Comparison of ENCODE assay signal across 28 cellular contexts in genomic region chr11:64536396-64536935, GRCh38. TPM values are rescaled to one million over a fixed set of nuclear protein-coding genes. Genes with fewer than 3 reads are reported as not detected.
DNase-seq lines count a peak whose midpoint lies in the region; ATAC-seq and TF ChIP-seq lines count a peak whose summit lies in the region.
"Had no signal": no experiment of that assay in that cellular context is flagged by ENCODE, and none has a peak within 500 bp of the region (broad histone marks: within the 10 kb centered on the region; RNA-seq: fewer than 3 reads in every experiment).

No MANE protein-coding gene starts in this region.

- intact Hi-C loops in IMR-90 (cut with micrococcal nuclease), result no loop called here

- no peak overlapping the region for H4K5ac ChIP-seq in IMR-90 (ENCODE audit: low read depth, low read length)

- H3K18ac ChIP-seq in IMR-90 (ENCODE audit: low read depth, low read length), result no peak overlapping the region
- peak overlapping the region; percentile 30 for H3K18ac ChIP-seq in neuronal stem cell (ENCODE audit: low read length)

- H3K27me3 ChIP-seq in BLaER1, result peaks cover 10% of the 10 kb centered on the region
- peaks cover 47% of the 10 kb centered on the region for H3K27me3 ChIP-seq in IMR-90 (ENCODE audit: control insufficient read depth, insufficient read depth, low read length)
- H3K27me3 ChIP-seq in neuronal stem cell (ENCODE audit: control insufficient read depth in 3 of 3, insufficient read depth in 3 of 3, low read depth in 1 of 3, low read length in 3 of 3), result peaks cover 0 to 21% (median 0%) of the 10 kb centered on the region in 3 experiments
- no peaks in the 10 kb centered on the region for H3K27me3 ChIP-seq in neural progenitor cell

- H3K9me3 ChIP-seq in BLaER1 (peaks cover 9% of the 10 kb centered on the region; the same call in 1 of the 2 replicates), IMR-90 (ENCODE audit: control insufficient read depth, insufficient read depth, low read length) (peaks cover 10% of the 10 kb centered on the region), neuronal stem cell (replicated peaks in 1 of 2; ENCODE audit: control insufficient read depth in 2 of 2, insufficient read depth in 1 of 2, low read depth in 1 of 2, low read length in 2 of 2) (peaks cover 5 to 11% of the 10 kb centered on the region in 2 donors), neural progenitor cell (ENCODE audit: low read depth) (no peaks in the 10 kb centered on the region)
- H3K9me3 ChIP-seq: breast epithelium, heart right ventricle, MG63, prostate gland had no signal

- H3K4me3 Mint-ChIP-seq in neural progenitor cell, result no peak overlapping the region
- H3K4me3 Mint-ChIP-seq: activated CD4-positive, alpha-beta memory T cell treated with anti-CD3 and anti-CD28 coated beads for 36 hours; CD8-positive, alpha-beta memory T cell; H9; neural crest cell; stimulated activated effector memory CD8-positive, alpha-beta T cell treated with anti-CD3 and anti-CD28 coated beads, Interleukin-12 subunit alpha, Interleukin-12 subunit beta, amount 100 ng/mL, for 72 hours had no signal

- TF ChIP-seq CTCF in IMR-90 (conservative IDR thresholded peaks at IDR 0.05; ENCODE audit: low read depth, low read length) (no peak), choroid plexus epithelial cell (conservative IDR thresholded peaks at IDR 0.05; ENCODE audit: low read depth, low read length) (no peak), neural progenitor cell (IDR thresholded peaks at IDR 0.05) (no peak)

- no peaks in the 10 kb centered on the region for H3K36me3 ChIP-seq in BLaER1
- H3K36me3 ChIP-seq in IMR-90 (ENCODE audit: control insufficient read depth, insufficient read depth, low read length), result no peaks in the 10 kb centered on the region
- no peaks in the 10 kb centered on the region for H3K36me3 ChIP-seq in neuronal stem cell (replicated peaks in 1 of 2; ENCODE audit: control insufficient read depth in 2 of 2, insufficient read depth in 2 of 2, low read length in 2 of 2)
- H3K36me3 ChIP-seq in neural progenitor cell, result no peaks in the 10 kb centered on the region
- H3K36me3 ChIP-seq: breast epithelium, heart right ventricle, MG63, prostate gland had no signal

- H3K4ac ChIP-seq in IMR-90 (ENCODE audit: low read depth, low read length), result no peak overlapping the region
- H3K4ac ChIP-seq in neuronal stem cell (ENCODE audit: low read length), result no peak overlapping the region

- H2BK20ac ChIP-seq in IMR-90 (ENCODE audit: low read depth, low read length), result no peak overlapping the region

- H4K91ac ChIP-seq in IMR-90 (ENCODE audit: insufficient read depth, low read depth, low read length) (no peak overlapping the region), neuronal stem cell (ENCODE audit: low read depth, low read length, poor library complexity) (no peak overlapping the region)

- no peak overlapping the region for H3K4me3 ChIP-seq in BLaER1
- no peak overlapping the region for H3K4me3 ChIP-seq in IMR-90 (ENCODE audit: insufficient read depth, low read depth, low read length)
- no peak overlapping the region for H3K4me3 ChIP-seq in choroid plexus epithelial cell (ENCODE audit: low read depth, low read length)
- H3K4me3 ChIP-seq in neuronal stem cell (ENCODE audit: low read length in 2 of 2), result no peak overlapping the region
- H3K4me3 ChIP-seq in neural progenitor cell, result no peak overlapping the region
- H3K4me3 ChIP-seq: breast epithelium, heart right ventricle, MG63, prostate gland, skin epidermis had no signal

- H3K27ac ChIP-seq in BLaER1 (no peak overlapping the region), IMR-90 (ENCODE audit: insufficient read depth, low read length) (no peak overlapping the region), neuronal stem cell (replicated peaks; ENCODE audit: low read length) (no peak overlapping the region), neural progenitor cell (no peak overlapping the region)
- H3K27ac ChIP-seq: breast epithelium, heart right ventricle, prostate gland, skin epidermis had no signal

- peaks cover 12% of the 10 kb centered on the region for H3K27me3 Mint-ChIP-seq in neural progenitor cell (ENCODE audit: insufficient read depth, low read depth)

- H2AK5ac ChIP-seq in IMR-90 (ENCODE audit: low read depth, low read length) (no peak overlapping the region), neuronal stem cell (ENCODE audit: low read depth, low read length) (no peak overlapping the region)

- H3K4me1 Mint-ChIP-seq in neural progenitor cell, result peaks cover 17% of the 10 kb centered on the region
- H3K4me1 Mint-ChIP-seq: CD8-positive, alpha-beta memory T cell; stimulated activated effector memory CD8-positive, alpha-beta T cell treated with anti-CD3 and anti-CD28 coated beads, Interleukin-12 subunit alpha, Interleukin-12 subunit beta, amount 100 ng/mL, for 72 hours had no signal

- TF ChIP-seq RAD21 in IMR-90 (IDR thresholded peaks at IDR 0.05; ENCODE audit: low read length), result no peak

- BruUV-seq in IMR-90 (replicated peaks; lab: Mats Ljungman, UMichigan), result no TSS peak

- peak overlapping the region; percentile 88 for H3K4me2 ChIP-seq in BLaER1
- H3K4me2 ChIP-seq in IMR-90 (ENCODE audit: low read depth, low read length), result no peak overlapping the region
- H3K4me2 ChIP-seq in neuronal stem cell (ENCODE audit: insufficient read depth, low read length, poor library complexity, severe bottlenecking), result no peak overlapping the region
- H3K4me2 ChIP-seq in neural progenitor cell, result no peak overlapping the region

- 0 out of 2 replicates have a peak overlapping the region, but pooled peaks have one; percentile 53 for H3K14ac ChIP-seq in IMR-90 (replicated peaks; ENCODE audit: low read depth, low read length)
- no peak overlapping the region for H3K14ac ChIP-seq in neuronal stem cell (ENCODE audit: low read length)

- CTCF ChIA-PET in IMR-90 (lab: Yijun Ruan, JAX), result no interaction called here

- no peak overlapping the region for H2AK9ac ChIP-seq in IMR-90 (replicated peaks; ENCODE audit: low read depth, low read length, poor library complexity)

- no CpG with 5 or more reads among the region's 9 CpGs for WGBS in IMR-90 (ENCODE audit: extremely low coverage in 2 of 2, insufficient read length in 1 of 2), 2 experiments
- WGBS in neuronal stem cell (ENCODE audit: extremely low coverage in 2 of 2, insufficient read length in 2 of 2, insufficient replicate concordance in 1 of 2), 2 donors, result no CpG with 5 or more reads among the region's 9 CpGs

- H2BK120ac ChIP-seq in IMR-90 (ENCODE audit: low read depth, low read length) (no peak overlapping the region; the same call in 1 of the 2 replicates), neuronal stem cell (ENCODE audit: low read depth, low read length) (no peak overlapping the region)

- DNase-seq in IMR-90 (peak; percentile 15), choroid plexus epithelial cell (ENCODE audit: low read depth) (peak; percentile 33), neuronal stem cell (ENCODE audit: low spot score) (no peak), SKM-1 (lab: John Stamatoyannopoulos, UW; ENCODE audit: unreplicated experiment) (no peak), NCI-H524 treated with DMSO at 0.1 percent for 48 hours (lab: John Stamatoyannopoulos, UW) (no peak), neural progenitor cell (ENCODE audit: low spot score) (no peak), RPMI8226 (no peak)
- DNase-seq: activated CD4-positive, alpha-beta memory T cell treated with anti-CD3 and anti-CD28 coated beads for 36 hours; activated effector memory CD4-positive, alpha-beta T cell treated with Interleukin-2 at 50 U/mL for 16 hours; CD8-positive, alpha-beta memory T cell; cortex of kidney; DMS53; H9; heart right ventricle; MG63; NCI-H1436; NCI-H524; stimulated activated CD4-positive, alpha-beta T cell treated with anti-CD3 and anti-CD28 coated beads, Interleukin-2, amount 100 ng/mL, for 24 hours; T1000 had no signal

- H2AFZ ChIP-seq in IMR-90 (replicated peaks; ENCODE audit: low read length, poor library complexity), result peak overlapping the region; percentile 57
- no peak overlapping the region for H2AFZ ChIP-seq in neuronal stem cell (ENCODE audit: low read length)
- H2AFZ ChIP-seq in neural progenitor cell (replicated peaks), result no peak overlapping the region

- no peak overlapping the region for H3K56ac ChIP-seq in IMR-90 (ENCODE audit: extremely low read depth, insufficient read depth, low read length)

- H3K4me1 ChIP-seq in BLaER1, result peaks cover 89% of the 10 kb centered on the region
- H3K4me1 ChIP-seq in IMR-90 (ENCODE audit: control insufficient read depth, insufficient read depth, low read length), result peaks cover 2% of the 10 kb centered on the region; the same call in 1 of the 2 replicates
- peaks cover 0 to 7% of the 10 kb centered on the region in 2 donors for H3K4me1 ChIP-seq in neuronal stem cell (ENCODE audit: control insufficient read depth in 2 of 2, insufficient read depth in 1 of 2, low read depth in 1 of 2, low read length in 2 of 2)
- peaks cover 8% of the 10 kb centered on the region for H3K4me1 ChIP-seq in neural progenitor cell
- H3K4me1 ChIP-seq: breast epithelium, prostate gland had no signal

- no peaks in the 10 kb centered on the region for H3K36me3 Mint-ChIP-seq in neural progenitor cell
- H3K36me3 Mint-ChIP-seq: activated CD4-positive, alpha-beta memory T cell treated with anti-CD3 and anti-CD28 coated beads for 36 hours; CD8-positive, alpha-beta memory T cell; stimulated activated effector memory CD8-positive, alpha-beta T cell treated with anti-CD3 and anti-CD28 coated beads, Interleukin-12 subunit alpha, Interleukin-12 subunit beta, amount 100 ng/mL, for 72 hours had no signal

- no peaks in the 10 kb centered on the region for H3K79me1 ChIP-seq in IMR-90 (ENCODE audit: low read depth in 1 of 2, low read length in 2 of 2)
- H3K79me1 ChIP-seq in neuronal stem cell (ENCODE audit: low read depth, low read length), result no peaks in the 10 kb centered on the region

- no peak overlapping the region for H2BK12ac ChIP-seq in neuronal stem cell (ENCODE audit: low read length)

- no peaks in the 10 kb centered on the region for H3K79me2 ChIP-seq in neural progenitor cell (ENCODE audit: low read depth)

- H2BK5ac ChIP-seq in IMR-90 (ENCODE audit: low read depth, low read length, poor library complexity, severe bottlenecking) (no peak overlapping the region), neuronal stem cell (ENCODE audit: low read length) (no peak overlapping the region)

- peaks cover 12% of the 10 kb centered on the region for H3K9me3 Mint-ChIP-seq in neural progenitor cell
- H3K9me3 Mint-ChIP-seq: activated CD4-positive, alpha-beta memory T cell treated with anti-CD3 and anti-CD28 coated beads for 36 hours; neural crest cell; stimulated activated effector memory CD8-positive, alpha-beta T cell treated with anti-CD3 and anti-CD28 coated beads, Interleukin-12 subunit alpha, Interleukin-12 subunit beta, amount 100 ng/mL, for 72 hours had no signal

- H4K20me1 ChIP-seq in BLaER1 (no peaks in the 10 kb centered on the region), IMR-90 (ENCODE audit: insufficient read depth, low read length) (no peaks in the 10 kb centered on the region), neural progenitor cell (ENCODE audit: low read depth) (no peaks in the 10 kb centered on the region)

- H3F3A ChIP-seq in neural progenitor cell (ENCODE audit: low read depth), result peaks cover 5% of the 10 kb centered on the region

- H3K23ac ChIP-seq in IMR-90 (ENCODE audit: low read depth, low read length), result no peak overlapping the region
- H3K23ac ChIP-seq in neuronal stem cell (ENCODE audit: low read depth, low read length, poor library complexity), result no peak overlapping the region

- TF ChIP-seq POLR2A in IMR-90 (IDR thresholded peaks at IDR 0.05; ENCODE audit: low read depth, low read length), result no peak

- 0 out of 2 replicates have a peak, but pooled peaks cover 3% of the 10 kb centered on the region for H3K9me1 ChIP-seq in IMR-90 (ENCODE audit: insufficient read depth, low read length)

- POLR2A ChIA-PET in IMR-90 (lab: Charles Lee; ENCODE audit: unreplicated experiment), result no interaction called here

- H4K8ac ChIP-seq in IMR-90 (ENCODE audit: low read depth in 2 of 2, low read length in 2 of 2) (no peak overlapping the region), neuronal stem cell (ENCODE audit: low read depth, low read length) (no peak overlapping the region)

- dilution Hi-C loops in IMR-90 (cut with HindIII; ENCODE audit: low sequenced_read_pairs, unreplicated experiment), result no loop called here

- H3K9ac ChIP-seq in BLaER1, result no peak overlapping the region
- no peak overlapping the region for H3K9ac ChIP-seq in IMR-90 (ENCODE audit: low read depth, low read length)
- H3K9ac ChIP-seq in neuronal stem cell (ENCODE audit: low read depth, low read length, poor library complexity), result no peak overlapping the region
- no peak overlapping the region for H3K9ac ChIP-seq in neural progenitor cell

- no peak overlapping the region for H3K27ac Mint-ChIP-seq in neural progenitor cell
- H3K27ac Mint-ChIP-seq: activated CD4-positive, alpha-beta memory T cell treated with anti-CD3 and anti-CD28 coated beads for 36 hours; CD8-positive, alpha-beta memory T cell; H9; stimulated activated effector memory CD8-positive, alpha-beta T cell treated with anti-CD3 and anti-CD28 coated beads, Interleukin-12 subunit alpha, Interleukin-12 subunit beta, amount 100 ng/mL, for 72 hours had no signal

- in situ Hi-C loops in IMR-90 (cut with MboI; ENCODE audit: low sequenced_read_pairs), result no loop called here

- ATAC-seq in IMR-90 (ENCODE audit: low read depth), result no peak
- ATAC-seq: heart right ventricle; HepG2; stimulated activated effector memory CD8-positive, alpha-beta T cell treated with anti-CD3 and anti-CD28 coated beads, Interleukin-12 subunit alpha, Interleukin-12 subunit beta, amount 100 ng/mL, for 72 hours had no signal

- H2BK15ac ChIP-seq in IMR-90 (ENCODE audit: low read depth, low read length), result no peak overlapping the region
- no peak overlapping the region for H2BK15ac ChIP-seq in neuronal stem cell (ENCODE audit: low read length)

RNA-seq across cellular contexts. Expression of gene SLC22A11, which starts 19.3 kb away (rescaled TPM):
- total RNA-seq in IMR-90 (2012; rRNA removed) (not detected in 2 replicates), neural progenitor cell (ENCODE audit: low replicate concordance) (not detected in 2 replicates)
- polyA plus RNA-seq in IMR-90 (2012; rRNA removed), result not detected in 2 replicates
- not detected in 2 replicates for polyA plus RNA-seq in IMR-90 (2012; cell fraction: cytosol; rRNA removed)
- polyA plus RNA-seq in IMR-90 (2012; cell fraction: nucleus; rRNA removed; ENCODE audit: low replicate concordance), result not detected in 2 replicates
- polyA plus RNA-seq in neuronal stem cell (2013, experiment 1 of 2), result 0.04 TPM
- polyA plus RNA-seq in neuronal stem cell (2013, experiment 2 of 2), result not detected
- total RNA-seq: activated CD4-positive, alpha-beta memory T cell treated with anti-CD3 and anti-CD28 coated beads for 36 hours; breast epithelium; CD8-positive, alpha-beta memory T cell; H9; heart right ventricle; prostate gland; temporal lobe had no signal
- polyA plus RNA-seq: CD8-positive, alpha-beta memory T cell; heart right ventricle had no signal

RNA-seq across cellular contexts. Expression of gene SLC22A12, which starts 54.6 kb away (rescaled TPM):
- total RNA-seq in IMR-90 (2012; rRNA removed), result not detected in 2 replicates
- polyA plus RNA-seq in IMR-90 (2012; rRNA removed), result not detected in 2 replicates
- not detected in 2 replicates for polyA plus RNA-seq in IMR-90 (2012; cell fraction: cytosol; rRNA removed)
- not detected in 2 replicates for polyA plus RNA-seq in IMR-90 (2012; cell fraction: nucleus; rRNA removed; ENCODE audit: low replicate concordance)
- not detected for polyA plus RNA-seq in neuronal stem cell (2013, experiment 1 of 2)
- not detected for polyA plus RNA-seq in neuronal stem cell (2013, experiment 2 of 2)
- total RNA-seq in neural progenitor cell (ENCODE audit: low replicate concordance), result not detected in 2 replicates
- total RNA-seq: activated CD4-positive, alpha-beta memory T cell treated with anti-CD3 and anti-CD28 coated beads for 36 hours; breast epithelium; CD8-positive, alpha-beta memory T cell; H9; heart right ventricle; HepG2; mucosa of gallbladder; neural crest cell; prostate gland; temporal lobe had no signal
- polyA plus RNA-seq: CD8-positive, alpha-beta memory T cell; heart right ventricle; HepG2 had no signal

Comparison
In these comparisons a context has a peak if more than half of its experiments do, and no peak if none do; other contexts are left out.
1. DNase-seq: peak in IMR-90 (single experiment) and choroid plexus epithelial cell (single experiment); none in neuronal stem cell (single experiment), SKM-1 (single experiment), NCI-H524 treated with DMSO at 0.1 percent for 48 hours (single experiment), neural progenitor cell (single experiment) and RPMI8226 (single experiment).